Comparison of ENCODE assay signal across 14 cellular contexts in the genomic region with DNA sequence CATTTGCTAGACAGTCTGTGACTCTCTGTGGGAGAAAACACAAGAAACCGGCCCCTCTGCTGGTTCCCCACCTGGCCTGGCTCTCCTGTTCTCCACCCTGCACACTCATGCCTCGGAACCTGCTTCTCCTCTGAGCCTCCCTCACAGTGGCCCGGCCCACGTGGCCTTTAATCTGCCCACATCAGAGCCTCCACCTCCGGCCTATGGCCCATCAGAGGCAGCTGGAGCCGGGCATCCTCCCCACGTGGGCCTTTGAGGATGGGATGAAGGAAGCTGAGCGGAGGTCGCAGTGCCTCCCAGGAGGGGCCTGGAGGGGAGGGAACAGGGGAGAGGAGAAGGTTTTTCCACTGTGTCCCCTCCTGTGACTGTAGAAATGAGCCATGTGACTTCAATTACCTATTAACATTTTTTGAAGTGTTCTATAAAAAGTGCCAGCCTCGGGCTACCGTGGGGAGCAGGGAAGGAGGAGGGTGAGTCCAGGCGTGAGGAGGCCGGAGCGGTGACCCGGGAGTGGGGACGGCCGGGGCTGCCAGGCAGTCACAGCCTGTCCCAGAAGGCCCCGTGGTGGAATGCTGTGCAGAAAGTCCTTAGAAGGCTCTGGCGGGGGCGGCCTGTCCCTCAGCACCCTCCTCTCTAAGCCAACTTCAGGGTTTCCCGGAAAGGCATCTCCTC. TPM values are rescaled to one million over a fixed set of nuclear protein-coding genes. Genes with fewer than 3 reads are reported as not detected.
A peak's percentile ranks its signal among the peaks of the same experiment; 100 is the strongest.
DNase-seq lines count a peak whose midpoint lies in the region; ATAC-seq, FAIRE-seq and TF ChIP-seq lines count a peak whose summit lies in the region.
"Had no signal": no experiment of that assay in that cellular context is flagged by ENCODE, and none has a peak within 500 bp of the region (broad histone marks: within the 10 kb centered on the region; RNA-seq: fewer than 3 reads in every experiment).

No MANE protein-coding gene starts in this region.

- no peak overlapping the region for H3K27ac ChIP-seq in WERI-Rb-1
- peak overlapping the region; percentile 87 to 95 for H3K27ac ChIP-seq in kidney (ENCODE audit: low read depth in 2 of 2, low read length in 2 of 2)
- peak overlapping the region in 3 of 4 donors; percentile 45 to 68 (median 65) for H3K27ac ChIP-seq in gastrocnemius medialis
- no peak overlapping the region for H3K27ac ChIP-seq in effector memory CD4-positive, alpha-beta T cell (ENCODE audit: insufficient read depth, low read length, poor library complexity, severe bottlenecking)

- in situ Hi-C loops in gastrocnemius medialis (cut with MboI; ENCODE audit: low sequenced_read_pairs in 4 of 4) = no loop called here

- intact Hi-C loops in kidney (cut with DNase I) = no loop called here
- intact Hi-C loops in gastrocnemius medialis (cut with DNase I; ENCODE audit: low total_unique reads) = no loop called here

- TF ChIP-seq CTCF in WERI-Rb-1 (IDR thresholded peaks at IDR 0.05; ENCODE audit: low read depth, low read length) (no peak), kidney (IDR thresholded peaks at IDR 0.05; ENCODE audit: borderline replicate concordance, extremely low read depth, insufficient read depth) (no peak), gastrocnemius medialis (IDR thresholded peaks at IDR 0.05 in 4 of 5, conservative IDR thresholded peaks at IDR 0.05 in 1 of 5) (no peak)

- H3K27me3 ChIP-seq in WERI-Rb-1 (ENCODE audit: insufficient read depth, low read depth, severe bottlenecking) (no peaks in the 10 kb centered on the region), gastrocnemius medialis (no peaks in the 10 kb centered on the region)
- no peaks in the 10 kb centered on the region for H3K27me3 ChIP-seq in effector memory CD4-positive, alpha-beta T cell (replicated peaks; ENCODE audit: control insufficient read depth, insufficient read depth, low read length, poor library complexity, severe bottlenecking)

- H3K9ac ChIP-seq in kidney (ENCODE audit: low read length in 2 of 2) = peak overlapping the region in 1 of 2 donors; percentile 34

- DNase-seq in DMS79 treated with DMSO at 0.1 percent for 48 hours (lab: John Stamatoyannopoulos, UW) (peak; percentile 36), WERI-Rb-1 (peak; percentile 55), kidney (peak; percentile 95), gastrocnemius medialis (no peak), NCI-H446 treated with DMSO at 0.1 percent for 48 hours (lab: John Stamatoyannopoulos, UW) (no peak)
- no peak for DNase-seq in effector memory CD4-positive, alpha-beta T cell
- DNase-seq: activated naive CD4-positive, alpha-beta T cell treated with anti-CD3 and anti-CD28 coated beads, Interleukin-2, amount 50 U/mL, for 16 hours; immature natural killer cell; KG1; naive thymus-derived CD8-positive, alpha-beta T cell; NCI-H2227 treated with DMSO at 0.1 percent for 48 hours had no signal

- H3K4me1 ChIP-seq in kidney (ENCODE audit: control insufficient read depth in 1 of 2, insufficient read depth in 1 of 2, low read depth in 1 of 2, low read length in 2 of 2) (peaks cover 9 to 10% of the 10 kb centered on the region in 2 donors), gastrocnemius medialis (no peaks in the 10 kb centered on the region)
- H3K4me1 ChIP-seq in effector memory CD4-positive, alpha-beta T cell (ENCODE audit: control insufficient read depth, insufficient read depth, low read length, poor library complexity, severe bottlenecking) = no peaks in the 10 kb centered on the region

- FAIRE-seq in kidney (lab: Jason Lieb, UNC) = no peak
- FAIRE-seq: RCC 7860 had no signal

- no peak overlapping the region for H3K4me3 ChIP-seq in WERI-Rb-1 (ENCODE audit: low read depth, low read length)
- H3K4me3 ChIP-seq in kidney (ENCODE audit: low read length in 2 of 2) = peak overlapping the region in 1 of 2 donors; percentile 12
- no peak overlapping the region for H3K4me3 ChIP-seq in gastrocnemius medialis
- H3K4me3 ChIP-seq in effector memory CD4-positive, alpha-beta T cell (ENCODE audit: insufficient read depth, low read depth, low read length, poor library complexity, severe bottlenecking) = no peak overlapping the region

- TF ChIP-seq POLR2A in gastrocnemius medialis (IDR thresholded peaks at IDR 0.05) = no peak

- ATAC-seq in gastrocnemius medialis (no peak), HG02852 (IDR thresholded peaks at IDR 0.05; ENCODE audit: unreplicated experiment) (no peak), HG03342 (IDR thresholded peaks at IDR 0.05; ENCODE audit: unreplicated experiment) (no peak)
- ATAC-seq: naive thymus-derived CD8-positive, alpha-beta T cell had no signal

- H3K9me3 ChIP-seq in WERI-Rb-1 (ENCODE audit: severe bottlenecking) (no peaks in the 10 kb centered on the region), kidney (ENCODE audit: control insufficient read depth in 1 of 2, low read length in 2 of 2) (no peaks in the 10 kb centered on the region), gastrocnemius medialis (no peaks in the 10 kb centered on the region)
- no peaks in the 10 kb centered on the region for H3K9me3 ChIP-seq in effector memory CD4-positive, alpha-beta T cell (ENCODE audit: control insufficient read depth, low read length)

- H3K36me3 ChIP-seq in WERI-Rb-1 (no peaks in the 10 kb centered on the region), kidney (ENCODE audit: control insufficient read depth in 1 of 2, insufficient read depth in 2 of 2, low read length in 2 of 2) (no peaks in the 10 kb centered on the region), gastrocnemius medialis (no peaks in the 10 kb centered on the region)
- no peaks in the 10 kb centered on the region for H3K36me3 ChIP-seq in effector memory CD4-positive, alpha-beta T cell (ENCODE audit: control insufficient read depth, insufficient read depth, low read length)

RNA-seq across cellular contexts. Expression of gene SLC1A5, which starts 24.6 kb away (rescaled TPM):
- total RNA-seq in kidney (93.9 TPM), gastrocnemius medialis (10 to 100 TPM in 3 of 4 donors, 1 to 10 TPM in 1; 7.6 to 18.5 (median 10.7) TPM)
- polyA plus RNA-seq in kidney (ENCODE audit: insufficient read depth, low read depth, low replicate concordance) = 42.1 TPM

RNA-seq across cellular contexts. Expression of gene AP2S1, which starts 37.6 kb away (rescaled TPM):
- total RNA-seq in kidney = 105 TPM
- 226 TPM for polyA plus RNA-seq in kidney (ENCODE audit: insufficient read depth, low read depth, low replicate concordance)
- 10 to 100 TPM; 42.7 to 94.1 (median 64.9) TPM for total RNA-seq in gastrocnemius medialis

RNA-seq across cellular contexts. Expression of gene ARHGAP35, which starts 47.8 kb away (rescaled TPM):
- total RNA-seq in kidney (53.6 TPM), gastrocnemius medialis (10 to 100 TPM; 16.1 to 43.6 (median 32.7) TPM)
- 14.0 TPM for polyA plus RNA-seq in kidney (ENCODE audit: insufficient read depth, low read depth, low replicate concordance)

Comparison
In these comparisons a context has a peak if more than half of its experiments do, and no peak if none do; other contexts are left out.
1. DNase-seq: peak in DMS79 treated with DMSO at 0.1 percent for 48 hours (single experiment), WERI-Rb-1 (single experiment) and kidney (single experiment); none in gastrocnemius medialis (0 of 2), effector memory CD4-positive, alpha-beta T cell (0 of 3) and NCI-H446 treated with DMSO at 0.1 percent for 48 hours (single experiment).
2. H3K27ac ChIP-seq: peak in kidney (2 of 2) and gastrocnemius medialis (3 of 4); none in WERI-Rb-1 (single experiment) and effector memory CD4-positive, alpha-beta T cell (single experiment).